8 cellular contexts compared by ENCODE assay signal in genomic region chr6:145929037-145929633, GRCh38. TPM values are rescaled to one million over a fixed set of nuclear protein-coding genes. Genes with fewer than 3 reads are reported as not detected.
DNase-seq lines count a peak whose midpoint lies in the region; ATAC-seq, FAIRE-seq and TF ChIP-seq lines count a peak whose summit lies in the region.

No MANE protein-coding gene starts in this region.

- no peaks in the 10 kb centered on the region for H3K27me3 ChIP-seq in stomach

- 30 to 39% (median 33%) methylated on average over 4 of the region's 4 CpGs for whole genome bisulfite sequencing in stomach, 5 donors

- no peaks in the 10 kb centered on the region for H3K4me1 ChIP-seq in stomach

- peak in 5 of 7 experiments; percentile 15 to 72 (median 22) for TF ChIP-seq CTCF in stomach (IDR thresholded peaks at IDR 0.05)

- no peak for TF ChIP-seq EP300 in stomach (IDR thresholded peaks at IDR 0.05)

- no peak overlapping the region for H3K4me3 ChIP-seq in stomach

- no peak overlapping the region for H3K27ac ChIP-seq in stomach

- FAIRE-seq in TTC549 (lab: Jason Lieb, UNC), result peak; percentile 92

- H3K9me3 ChIP-seq in stomach, result no peaks in the 10 kb centered on the region

- intact Hi-C loops in stomach (cut with DNase I; ENCODE audit: low total_unique reads), result no loop called here

- DNase-seq in DMS 273 (lab: John Stamatoyannopoulos, UW; ENCODE audit: unreplicated experiment), result peak; percentile 57
- DNase-seq in DMS 273 treated with DMSO at 0.1 percent for 48 hours (lab: John Stamatoyannopoulos, UW), result no peak
- DNase-seq in LHCN-M2 (ENCODE audit: low read depth), result peak; percentile 40
- peak; percentile 5 for DNase-seq in germinal center (ENCODE audit: low spot score)
- DNase-seq in stomach, result no peak
- DNase-seq in effector CD8-positive, alpha-beta T cell (lab: John Stamatoyannopoulos, UW), result no peak

- peaks cover 26 to 79% (median 73%) of the 10 kb centered on the region in 4 donors for H3K36me3 ChIP-seq in stomach

- no peak for ATAC-seq in HG03135 (IDR thresholded peaks at IDR 0.05; ENCODE audit: unreplicated experiment)

- no peak for TF ChIP-seq POLR2A in stomach (IDR thresholded peaks at IDR 0.05)

RNA-seq across cellular contexts. Expression of gene SHPRH, which starts 35.0 kb away (rescaled TPM):
- 8.2 and 8.5 TPM in 2 replicates for total RNA-seq in LHCN-M2 (2014; rRNA removed)
- 1.1 TPM for polyA plus RNA-seq in LHCN-M2 (2012)
- 10 to 100 TPM; 18.1 to 66.5 (median 29.3) TPM for total RNA-seq in stomach
- 1 to 10 TPM; 1.5 to 3.3 (median 1.6) TPM for polyA plus RNA-seq in stomach

Comparison
In these comparisons a context has a peak if more than half of its experiments do, and no peak if none do; other contexts are left out.
1. DNase-seq: peak in DMS 273 (single experiment), LHCN-M2 (single experiment) and germinal center (single experiment); none in DMS 273 treated with DMSO at 0.1 percent for 48 hours (single experiment), stomach (single experiment) and effector CD8-positive, alpha-beta T cell (single experiment).